Comparison of ENCODE assay signal across 14 cellular contexts in the genomic region with DNA sequence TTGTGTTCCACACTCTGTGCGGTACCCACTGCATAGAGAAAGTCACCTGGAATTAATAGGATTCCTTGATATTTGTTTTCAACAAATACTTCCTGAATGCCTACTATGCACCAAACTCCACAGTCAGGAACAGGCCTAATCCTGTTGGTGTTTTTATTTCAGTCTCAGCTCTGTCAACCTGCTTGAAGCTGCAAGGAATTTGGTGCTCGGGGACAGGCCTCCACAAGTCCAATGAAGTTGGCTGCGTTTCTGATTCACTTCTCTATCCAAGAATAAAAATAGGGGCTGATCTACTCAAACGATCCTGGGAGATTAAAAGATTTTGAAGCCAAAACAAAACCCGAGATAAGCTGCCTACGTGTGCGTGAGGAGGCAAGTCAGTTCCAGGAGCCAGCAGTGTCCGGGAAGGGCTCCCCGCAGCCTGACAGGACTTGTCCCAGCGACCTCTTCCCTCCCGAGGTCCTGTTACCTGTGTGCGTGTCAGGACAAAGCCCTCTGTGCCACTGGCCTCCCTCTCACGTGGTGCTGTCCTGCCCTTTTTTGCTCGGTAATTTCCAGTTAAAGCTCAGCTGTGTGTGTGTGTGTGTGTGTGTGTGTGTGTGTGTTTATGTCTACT.
DNase-seq lines count a peak whose midpoint lies in the region; ATAC-seq and TF ChIP-seq lines count a peak whose summit lies in the region.
"Had no signal": no experiment of that assay in that cellular context is flagged by ENCODE, and none has a peak within 500 bp of the region (broad histone marks: within the 10 kb centered on the region; RNA-seq: fewer than 3 reads in every experiment).

No MANE protein-coding gene starts in this region.

- ATAC-seq in Right ventricle myocardium inferior (no peak), right cardiac atrium (peak; percentile 12 to 17), HG02938 (IDR thresholded peaks at IDR 0.05; ENCODE audit: unreplicated experiment) (no peak)
- ATAC-seq: activated T-cell treated with anti-CD3 and anti-CD28 coated beads, Interleukin-2, amount 50 U/mL, for 4 hours; sciatic nerve had no signal

- intact Hi-C loops in Right ventricle myocardium inferior (cut with DNase I) (no loop called here), cardiac septum (cut with DNase I) (no loop called here), right cardiac atrium (cut with DNase I) (no loop called here), prostate gland (cut with DNase I) (no loop called here), colonic mucosa (cut with DNase I) (no loop called here)

- peak; percentile 72 for DNase-seq in Right ventricle myocardium inferior (ENCODE audit: missing footprints)
- DNase-seq in cardiac septum (ENCODE audit: low spot score), result no peak
- DNase-seq in right cardiac atrium, result peak in 2 of 3 donors; percentile 36 to 61
- peak; percentile 94 for DNase-seq in prostate gland (ENCODE audit: low spot score)
- DNase-seq in T-helper 1 cell, result no peak
- DNase-seq in SKM-1 (lab: John Stamatoyannopoulos, UW; ENCODE audit: unreplicated experiment), result no peak
- no peak for DNase-seq in colonic mucosa
- DNase-seq: activated T-cell treated with anti-CD3 and anti-CD28 coated beads, Interleukin-2, amount 50 U/mL, for 4 hours; Caco-2; NCI-H2081 treated with DMSO at 0.1 percent for 48 hours; thyroid gland had no signal

- H3K27me3 ChIP-seq in right cardiac atrium (ENCODE audit: control insufficient read depth, insufficient read depth), result no peaks in the 10 kb centered on the region
- no peaks in the 10 kb centered on the region for H3K27me3 ChIP-seq in prostate gland (replicated peaks; ENCODE audit: insufficient read depth)
- no peaks in the 10 kb centered on the region for H3K27me3 ChIP-seq in colonic mucosa
- H3K27me3 ChIP-seq: thyroid gland had no signal

- H3K9me3 ChIP-seq in right cardiac atrium (ENCODE audit: control insufficient read depth, low read length) (no peaks in the 10 kb centered on the region), prostate gland (no peaks in the 10 kb centered on the region), colonic mucosa (no peaks in the 10 kb centered on the region)
- H3K9me3 ChIP-seq: Caco-2, thyroid gland had no signal

- H3K4me1 ChIP-seq in right cardiac atrium (ENCODE audit: control insufficient read depth, insufficient read depth, low read length), result peaks cover 8% of the 10 kb centered on the region
- H3K4me1 ChIP-seq in prostate gland (replicated peaks), result no peaks in the 10 kb centered on the region
- peaks cover 5% of the 10 kb centered on the region for H3K4me1 ChIP-seq in colonic mucosa

- H3K36me3 ChIP-seq in prostate gland, result no peaks in the 10 kb centered on the region
- H3K36me3 ChIP-seq in colonic mucosa, result no peaks in the 10 kb centered on the region
- H3K36me3 ChIP-seq: thyroid gland had no signal

- 51% methylated on average over 14 of the region's 14 CpGs for WGBS in right cardiac atrium
- WGBS in prostate gland, result 48% methylated on average over 14 of the region's 14 CpGs

- peak overlapping the region; percentile 88 for H3K27ac ChIP-seq in right cardiac atrium (ENCODE audit: low read length)
- H3K27ac ChIP-seq in prostate gland, result peak overlapping the region; percentile 77 to 83
- H3K27ac ChIP-seq in colonic mucosa, result no peak overlapping the region
- H3K27ac ChIP-seq: KMS-11 had no signal

- H3K9ac ChIP-seq in colonic mucosa (ENCODE audit: low read depth in 2 of 2, low read length in 2 of 2), result no peak overlapping the region
- H3K9ac ChIP-seq: KMS-11 had no signal

- no peak for TF ChIP-seq POLR2A in prostate gland (IDR thresholded peaks at IDR 0.05)

- TF ChIP-seq CTCF in prostate gland (IDR thresholded peaks at IDR 0.05) (no peak), colonic mucosa (IDR thresholded peaks at IDR 0.05) (no peak)

- H3K4me3 ChIP-seq in right cardiac atrium (ENCODE audit: low read length), result no peak overlapping the region
- no peak overlapping the region for H3K4me3 ChIP-seq in prostate gland
- H3K4me3 ChIP-seq in colonic mucosa, result no peak overlapping the region
- H3K4me3 ChIP-seq: thyroid gland had no signal

Comparison
In these comparisons a context has a peak if more than half of its experiments do, and no peak if none do; other contexts are left out.
1. ATAC-seq: peak in right cardiac atrium (2 of 2); none in Right ventricle myocardium inferior (single experiment) and HG02938 (single experiment).
2. DNase-seq: peak in Right ventricle myocardium inferior (single experiment), right cardiac atrium (2 of 3) and prostate gland (single experiment); none in cardiac septum (single experiment), T-helper 1 cell (0 of 5), SKM-1 (single experiment) and colonic mucosa (single experiment).